Comparison of ENCODE assay signal across 15 cellular contexts in the genomic region with DNA sequence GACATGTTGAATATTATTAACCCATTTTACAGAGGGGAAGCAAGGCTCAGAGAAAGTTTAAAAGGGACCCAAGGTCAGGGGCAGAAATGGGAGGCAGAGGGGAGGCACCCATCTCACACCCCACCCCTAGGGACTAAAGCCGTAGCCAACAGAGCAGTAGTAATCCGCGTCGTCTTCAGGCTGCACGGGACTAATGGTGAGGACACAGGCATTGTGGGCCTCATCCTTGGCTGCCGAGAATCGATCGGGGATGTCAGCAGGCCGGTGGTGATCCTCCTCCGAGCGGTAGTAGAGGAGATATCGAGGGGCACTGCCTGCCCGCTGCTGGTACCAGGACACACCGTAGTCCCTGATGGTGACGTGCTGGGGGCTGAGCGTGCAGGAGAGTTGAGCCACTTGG. TPM values are rescaled to one million over a fixed set of nuclear protein-coding genes. Genes with fewer than 3 reads are reported as not detected.
DNase-seq lines count a peak whose midpoint lies in the region; ATAC-seq and TF ChIP-seq lines count a peak whose summit lies in the region.
"Had no signal": no experiment of that assay in that cellular context is flagged by ENCODE, and none has a peak within 500 bp of the region (broad histone marks: within the 10 kb centered on the region; RNA-seq: fewer than 3 reads in every experiment).

No MANE protein-coding gene starts in this region.

- H3K27me3 ChIP-seq in CD8-positive, alpha-beta memory T cell (ENCODE audit: insufficient read depth, low read length, poor library complexity, severe bottlenecking): no peaks in the 10 kb centered on the region
- H3K27me3 ChIP-seq in GM23248 (replicated peaks; ENCODE audit: insufficient read depth): no peaks in the 10 kb centered on the region

- no peaks in the 10 kb centered on the region for H3K9me3 Mint-ChIP-seq in CD8-positive, alpha-beta memory T cell
- H3K9me3 Mint-ChIP-seq in activated B cell treated with CpG ODN at 0.5 μM for 24 hours (no peaks in the 10 kb centered on the region), nephron (no peaks in the 10 kb centered on the region)

- H4K20me1 ChIP-seq in GM23248 (ENCODE audit: insufficient read depth): no peaks in the 10 kb centered on the region

- peaks cover 19% of the 10 kb centered on the region for H3K79me2 ChIP-seq in GM23248 (ENCODE audit: insufficient read depth)

- peaks cover 0 to 3% (median 0%) of the 10 kb centered on the region in 3 donors for H3K36me3 Mint-ChIP-seq in CD8-positive, alpha-beta memory T cell
- no peaks in the 10 kb centered on the region for H3K36me3 Mint-ChIP-seq in activated B cell treated with CpG ODN at 0.5 μM for 24 hours (ENCODE audit: low read depth)
- no peaks in the 10 kb centered on the region for H3K36me3 Mint-ChIP-seq in nephron (ENCODE audit: low read depth)

- H3K4me1 Mint-ChIP-seq in CD8-positive, alpha-beta memory T cell: peaks cover 11 to 17% (median 17%) of the 10 kb centered on the region in 3 donors
- peaks cover 67% of the 10 kb centered on the region for H3K4me1 Mint-ChIP-seq in activated B cell treated with CpG ODN at 0.5 μM for 24 hours
- H3K4me1 Mint-ChIP-seq in nephron: peaks cover 12% of the 10 kb centered on the region

- H3K9ac ChIP-seq in GM23248: no peak overlapping the region

- no peaks in the 10 kb centered on the region for H3K27me3 Mint-ChIP-seq in CD8-positive, alpha-beta memory T cell
- H3K27me3 Mint-ChIP-seq in activated B cell treated with CpG ODN at 0.5 μM for 24 hours: no peaks in the 10 kb centered on the region
- no peaks in the 10 kb centered on the region for H3K27me3 Mint-ChIP-seq in nephron (ENCODE audit: low read depth)

- no peak for TF ChIP-seq CTCF in activated B cell treated with CpG ODN at 0.5 μM for 24 hours (IDR thresholded peaks at IDR 0.05)
- no peak for TF ChIP-seq CTCF in nephron (IDR thresholded peaks at IDR 0.05; ENCODE audit: unreplicated experiment in 3 of 3)

- H3F3A ChIP-seq in GM23248 (ENCODE audit: insufficient read depth): 0 out of 2 replicates have a peak, but pooled peaks cover 6% of the 10 kb centered on the region

- H3K27ac Mint-ChIP-seq in CD8-positive, alpha-beta memory T cell: no peak overlapping the region
- H3K27ac Mint-ChIP-seq in activated B cell treated with CpG ODN at 0.5 μM for 24 hours (peak overlapping the region; percentile 95), nephron (peak overlapping the region in 2 of 3 experiments; percentile 78 to 88)

- H3K4me3 ChIP-seq in CD8-positive, alpha-beta memory T cell (ENCODE audit: low read length): no peak overlapping the region
- H3K4me3 ChIP-seq in GM23248: no peak overlapping the region

- ATAC-seq in GM18909 (IDR thresholded peaks at IDR 0.05; ENCODE audit: poor library complexity, unreplicated experiment) (peak; percentile 20), activated B cell treated with CpG ODN at 0.5 μM for 24 hours (ENCODE audit: low read depth) (peak; percentile 56), HG03439 (IDR thresholded peaks at IDR 0.05; ENCODE audit: unreplicated experiment) (no peak)
- ATAC-seq: PC-3 had no signal

- H3K4me3 Mint-ChIP-seq in CD8-positive, alpha-beta memory T cell: peak overlapping the region in 5 of 7 donors; percentile 68 to 80 (median 73)
- H3K4me3 Mint-ChIP-seq in activated B cell treated with CpG ODN at 0.5 μM for 24 hours (peak overlapping the region; percentile 87), nephron (peak overlapping the region; percentile 69 to 83 (median 79))

- intact Hi-C loops in activated B cell treated with CpG ODN at 0.5 μM for 24 hours (cut with micrococcal nuclease): loop anchor here (1.0 to 10.0 kb wide), 9 partner anchors 11 to 682 kb away; partner anchors contain the start of gene SMARCB1
- intact Hi-C loops in cardiac septum (cut with DNase I): no loop called here

- no peaks in the 10 kb centered on the region for H3K9me3 ChIP-seq in CD8-positive, alpha-beta memory T cell (ENCODE audit: low read length)
- no peaks in the 10 kb centered on the region for H3K9me3 ChIP-seq in GM23248 (ENCODE audit: low read depth)

- peaks cover 7% of the 10 kb centered on the region for H3K4me1 ChIP-seq in CD8-positive, alpha-beta memory T cell (ENCODE audit: insufficient read depth, low read length)
- H3K4me1 ChIP-seq in GM23248 (ENCODE audit: insufficient read depth): 0 out of 2 replicates have a peak, but pooled peaks cover 7% of the 10 kb centered on the region

- POLR2A ChIA-PET in CD8-positive, alpha-beta memory T cell (lab: Charles Lee): no interaction called here
- POLR2A ChIA-PET in activated B cell treated with CpG ODN at 0.5 μM for 24 hours (lab: Charles Lee): interaction anchor here (0.5 to 10.8 kb wide), 15 partner anchors 9 to 803 kb away, joined by 3 to 229 read pairs (median 8); partner anchors contain the start of genes C22orf15, CABIN1, CHCHD10 and DERL3

- H3K36me3 ChIP-seq in CD8-positive, alpha-beta memory T cell (ENCODE audit: insufficient read depth, low read length): no peaks in the 10 kb centered on the region
- no peaks in the 10 kb centered on the region for H3K36me3 ChIP-seq in GM23248 (ENCODE audit: low read depth)

- CTCF ChIA-PET in CD8-positive, alpha-beta memory T cell (lab: Charles Lee): no interaction called here
- CTCF ChIA-PET in activated B cell treated with CpG ODN at 0.5 μM for 24 hours (lab: Charles Lee): interaction anchor here (1.1 to 1.7 kb wide), 2 partner anchors 97 to 105 kb away, joined by 3 to 5 read pairs; partner anchors contain the start of gene SLC2A11

- H3K4me2 ChIP-seq in GM23248 (ENCODE audit: unreplicated experiment): no peak overlapping the region

- in situ Hi-C loops in GM23248 (cut with MboI): no loop called here

- H3K9me2 ChIP-seq in GM23248 (ENCODE audit: insufficient read depth): no peaks in the 10 kb centered on the region

- no peak for DNase-seq in CD8-positive, alpha-beta memory T cell
- DNase-seq in activated B cell treated with CpG ODN at 0.5 μM for 24 hours (peak; percentile 45), GM23248 (no peak), OCI-M2 (lab: John Stamatoyannopoulos, UW; ENCODE audit: unreplicated experiment) (no peak), cardiac septum (ENCODE audit: low spot score) (no peak)
- DNase-seq: C1 segment of cervical spinal cord; midbrain; PC-3; stimulated activated CD4-positive, alpha-beta T cell treated with anti-CD3 and anti-CD28 coated beads, Interleukin-1b, Interleukin-23, amount 100 ng/mL, for 48 hours had no signal

- H2AFZ ChIP-seq in GM23248: no peak overlapping the region

- no peak overlapping the region for H3K27ac ChIP-seq in CD8-positive, alpha-beta memory T cell (ENCODE audit: low read depth, low read length)
- no peak overlapping the region for H3K27ac ChIP-seq in GM23248

- 86 to 92% methylated on average over 16 of the region's 16 CpGs for WGBS in GM23248 (ENCODE audit: low coverage in 1 of 2, low lambda C conversion rate in 2 of 2, missing lambda C conversion rate in 2 of 2), 2 experiments

RNA-seq across cellular contexts. Expression of gene VPREB3, which starts 1.5 kb away (rescaled TPM):
- total RNA-seq in CD8-positive, alpha-beta memory T cell: not detected
- polyA plus RNA-seq in CD8-positive, alpha-beta memory T cell: not detected
- total RNA-seq in activated B cell treated with CpG ODN at 0.5 μM for 24 hours: 15.0 and 15.9 TPM in 2 replicates
- not detected in 2 replicates for total RNA-seq in GM23248 (2014; rRNA removed; shearing (Covaris generic))
- not detected in 2 replicates for polyA plus RNA-seq in GM23248 (2016; fragmentation: Nextera tagmentation; extraction: Ambion mirVana)
- 2.1 TPM for total RNA-seq in cardiac septum
- total RNA-seq: NCI-H460, renal cortical epithelial cell, ureter had no signal

RNA-seq across cellular contexts. Expression of gene ZNF70, which starts 1.8 kb away (rescaled TPM):
- 1 to 10 TPM; 3.4 to 3.7 TPM for total RNA-seq in CD8-positive, alpha-beta memory T cell
- 0.35 TPM for polyA plus RNA-seq in CD8-positive, alpha-beta memory T cell
- total RNA-seq in activated B cell treated with CpG ODN at 0.5 μM for 24 hours (4.0 and 4.9 TPM in 2 replicates), cardiac septum (3.0 TPM)
- 2.5 and 3.3 TPM in 2 replicates for total RNA-seq in GM23248 (2014; rRNA removed; shearing (Covaris generic))
- polyA plus RNA-seq in GM23248 (2016; fragmentation: Nextera tagmentation; extraction: Ambion mirVana): 1.0 and 1.2 TPM in 2 replicates

RNA-seq across cellular contexts. Expression of gene C22orf15, which starts 10.0 kb away (rescaled TPM):
- under 1 TPM; 0.81 to 0.93 TPM for total RNA-seq in CD8-positive, alpha-beta memory T cell
- polyA plus RNA-seq in CD8-positive, alpha-beta memory T cell: 0.75 TPM
- 0.31 and 0.37 TPM in 2 replicates for total RNA-seq in activated B cell treated with CpG ODN at 0.5 μM for 24 hours
- total RNA-seq in GM23248 (2014; rRNA removed; shearing (Covaris generic)): 0.13 TPM in 1 of 2 replicates, not detected in the other
- 0.41 and 0.54 TPM in 2 replicates for polyA plus RNA-seq in GM23248 (2016; fragmentation: Nextera tagmentation; extraction: Ambion mirVana)
- total RNA-seq in cardiac septum: not detected
- total RNA-seq: NCI-H460, PC-3, renal cortical epithelial cell had no signal

RNA-seq across cellular contexts. Expression of gene CHCHD10, which starts 15.0 kb away (rescaled TPM):
- 100 to 1,000 TPM; 172 to 186 TPM for total RNA-seq in CD8-positive, alpha-beta memory T cell
- 34.0 TPM for polyA plus RNA-seq in CD8-positive, alpha-beta memory T cell
- total RNA-seq in activated B cell treated with CpG ODN at 0.5 μM for 24 hours (63.4 and 68.8 TPM in 2 replicates), cardiac septum (1,008 TPM)
- total RNA-seq in GM23248 (2014; rRNA removed; shearing (Covaris generic)): 1.6 TPM in 1 of 2 replicates, not detected in the other
- 20.3 and 22.3 TPM in 2 replicates for polyA plus RNA-seq in GM23248 (2016; fragmentation: Nextera tagmentation; extraction: Ambion mirVana)

RNA-seq across cellular contexts. Expression of gene MMP11, which starts 19.9 kb away (rescaled TPM):
- 1 to 10 TPM in 1 of 2 experiments, under 1 TPM in 1; 0.90 to 1.6 TPM for total RNA-seq in CD8-positive, alpha-beta memory T cell
- 1.9 TPM for polyA plus RNA-seq in CD8-positive, alpha-beta memory T cell
- total RNA-seq in activated B cell treated with CpG ODN at 0.5 μM for 24 hours (3.6 TPM in 2 replicates), cardiac septum (6.2 TPM)
- total RNA-seq in GM23248 (2014; rRNA removed; shearing (Covaris generic)): 2.9 and 18.2 TPM in 2 replicates
- 1.3 and 2.5 TPM in 2 replicates for polyA plus RNA-seq in GM23248 (2016; fragmentation: Nextera tagmentation; extraction: Ambion mirVana)

Comparison
In these comparisons a context has a peak if more than half of its experiments do, and no peak if none do; other contexts are left out.
1. H3K27ac Mint-ChIP-seq: peak in activated B cell treated with CpG ODN at 0.5 μM for 24 hours (single experiment) and nephron (2 of 3); none in CD8-positive, alpha-beta memory T cell (0 of 8).
2. Peak in every context shown above with its lines, with median percentiles within 50 percentile points of each other: H3K4me3 Mint-ChIP-seq.